11 cellular contexts compared by ENCODE assay signal in genomic region chr15:65796610-65797012, GRCh38. TPM values are rescaled to one million over a fixed set of nuclear protein-coding genes. Genes with fewer than 3 reads are reported as not detected.
A peak's percentile ranks its signal among the peaks of the same experiment; 100 is the strongest.
DNase-seq lines count a peak whose midpoint lies in the region; TF ChIP-seq lines count a peak whose summit lies in the region.
"Had no signal": no experiment of that assay in that cellular context is flagged by ENCODE, and none has a peak within 500 bp of the region (broad histone marks: within the 10 kb centered on the region; RNA-seq: fewer than 3 reads in every experiment).

No MANE protein-coding gene starts in this region.

- H3K27ac ChIP-seq in breast epithelium (no peak overlapping the region), fibroblast of lung (ENCODE audit: insufficient read depth, low read length) (no peak overlapping the region)
- H3K27ac ChIP-seq: SJSA1 had no signal

- TF ChIP-seq CTCF in MCF 10A (IDR thresholded peaks at IDR 0.05; ENCODE audit: unreplicated experiment) (no peak), breast epithelium (IDR thresholded peaks at IDR 0.05) (no peak), fibroblast of lung (conservative IDR thresholded peaks at IDR 0.05 in 1 of 2, IDR thresholded peaks at IDR 0.05 in 1 of 2; ENCODE audit: low read depth in 1 of 2, low read length in 2 of 2) (no peak), type B pancreatic cell (conservative IDR thresholded peaks at IDR 0.05) (no peak)

- peak overlapping the region; percentile 17 for H3K4me2 ChIP-seq in fibroblast of lung (ENCODE audit: extremely low read depth, insufficient read depth, low read length)

- no peak for TF ChIP-seq POLR2A in breast epithelium (IDR thresholded peaks at IDR 0.05)

- peak overlapping the region; percentile 75 for H3K27ac Mint-ChIP-seq in MCF 10A (ENCODE audit: low read depth, unreplicated experiment)
- H3K27ac Mint-ChIP-seq in type B pancreatic cell: peak overlapping the region; percentile 84
- H3K27ac Mint-ChIP-seq in activated naive CD4-positive, alpha-beta T cell treated with anti-CD3 and anti-CD28 coated beads for 36 hours: no peak overlapping the region
- H3K27ac Mint-ChIP-seq: activated naive CD8-positive, alpha-beta T cell treated with anti-CD3 and anti-CD28 coated beads, Interleukin-2, amount 10 ng/mL, durations not matched to agents 7 days and 5 days had no signal

- no peak overlapping the region for H2AFZ ChIP-seq in fibroblast of lung (ENCODE audit: low read length)

- no peaks in the 10 kb centered on the region for H4K20me1 ChIP-seq in fibroblast of lung (ENCODE audit: control insufficient read depth, extremely low read depth, insufficient read depth, low read length)

- H3K9me3 Mint-ChIP-seq in MCF 10A (ENCODE audit: unreplicated experiment) (no peaks in the 10 kb centered on the region), type B pancreatic cell (no peaks in the 10 kb centered on the region)
- H3K9me3 Mint-ChIP-seq in activated naive CD4-positive, alpha-beta T cell treated with anti-CD3 and anti-CD28 coated beads for 36 hours: no peaks in the 10 kb centered on the region
- H3K9me3 Mint-ChIP-seq: activated naive CD8-positive, alpha-beta T cell treated with anti-CD3 and anti-CD28 coated beads, Interleukin-2, amount 10 ng/mL, durations not matched to agents 7 days and 5 days had no signal

- peaks cover under 1% of the 10 kb centered on the region for H3K79me2 ChIP-seq in fibroblast of lung (ENCODE audit: control insufficient read depth, insufficient read depth, low read length)

- H3K4me3 Mint-ChIP-seq in MCF 10A (ENCODE audit: unreplicated experiment): no peak overlapping the region
- H3K4me3 Mint-ChIP-seq in type B pancreatic cell: no peak overlapping the region
- H3K4me3 Mint-ChIP-seq in activated naive CD4-positive, alpha-beta T cell treated with anti-CD3 and anti-CD28 coated beads for 36 hours: no peak overlapping the region
- H3K4me3 Mint-ChIP-seq: activated naive CD8-positive, alpha-beta T cell treated with anti-CD3 and anti-CD28 coated beads, Interleukin-2, amount 10 ng/mL, durations not matched to agents 7 days and 5 days had no signal

- CTCF ChIA-PET in MCF 10A (lab: Yijun Ruan, JAX): interaction anchor here (0.5 to 1.6 kb wide), 7 partner anchors 9 to 572 kb away, joined by 3 to 7 read pairs (median 4); no protein-coding TSS in a partner anchor
- CTCF ChIA-PET in activated naive CD4-positive, alpha-beta T cell treated with anti-CD3 and anti-CD28 coated beads for 36 hours (lab: Charles Lee): interaction anchor here (0.6 kb wide), 1 partner anchor 9 kb away, joined by 4 read pairs; no protein-coding TSS in a partner anchor

- H3K36me3 ChIP-seq in breast epithelium (no peaks in the 10 kb centered on the region), fibroblast of lung (ENCODE audit: control insufficient read depth, insufficient read depth, low read length) (no peaks in the 10 kb centered on the region)
- H3K36me3 ChIP-seq: SJSA1 had no signal

- H3K9me3 ChIP-seq in breast epithelium (no peaks in the 10 kb centered on the region), fibroblast of lung (ENCODE audit: control insufficient read depth, insufficient read depth, low read depth, low read length) (no peaks in the 10 kb centered on the region)
- H3K9me3 ChIP-seq: SJSA1 had no signal

- POLR2A ChIA-PET in MCF 10A (lab: Yijun Ruan, JAX): interaction anchor here (0.6 to 3.8 kb wide), 12 partner anchors 9 to 1087 kb away, joined by 3 to 33 read pairs (median 4); partner anchors contain the start of genes DIS3L, INTS14 and RAB11A

- no peaks in the 10 kb centered on the region for H3K36me3 Mint-ChIP-seq in MCF 10A (ENCODE audit: insufficient read depth, unreplicated experiment)
- H3K36me3 Mint-ChIP-seq in type B pancreatic cell: no peaks in the 10 kb centered on the region
- H3K36me3 Mint-ChIP-seq in activated naive CD4-positive, alpha-beta T cell treated with anti-CD3 and anti-CD28 coated beads for 36 hours (ENCODE audit: low read depth): no peaks in the 10 kb centered on the region

- no peak overlapping the region for H3K9ac ChIP-seq in fibroblast of lung (ENCODE audit: insufficient read depth, low read length)

- no peaks in the 10 kb centered on the region for H3K27me3 Mint-ChIP-seq in MCF 10A (ENCODE audit: insufficient read depth, unreplicated experiment)
- H3K27me3 Mint-ChIP-seq in type B pancreatic cell: no peaks in the 10 kb centered on the region
- no peaks in the 10 kb centered on the region for H3K27me3 Mint-ChIP-seq in activated naive CD4-positive, alpha-beta T cell treated with anti-CD3 and anti-CD28 coated beads for 36 hours (ENCODE audit: low read depth)
- H3K27me3 Mint-ChIP-seq: activated naive CD8-positive, alpha-beta T cell treated with anti-CD3 and anti-CD28 coated beads, Interleukin-2, amount 10 ng/mL, durations not matched to agents 7 days and 5 days had no signal

- H3K4me1 Mint-ChIP-seq in MCF 10A (ENCODE audit: insufficient read depth, unreplicated experiment): peaks cover 31% of the 10 kb centered on the region
- H3K4me1 Mint-ChIP-seq in type B pancreatic cell (ENCODE audit: unreplicated experiment): peaks cover 18% of the 10 kb centered on the region
- H3K4me1 Mint-ChIP-seq in activated naive CD4-positive, alpha-beta T cell treated with anti-CD3 and anti-CD28 coated beads for 36 hours (ENCODE audit: low read depth): peaks cover 43% of the 10 kb centered on the region

- no peaks in the 10 kb centered on the region for H3K27me3 ChIP-seq in breast epithelium
- no peaks in the 10 kb centered on the region for H3K27me3 ChIP-seq in fibroblast of lung (ENCODE audit: control insufficient read depth, insufficient read depth, low read length)
- H3K27me3 ChIP-seq: SJSA1 had no signal

- H3K4me3 ChIP-seq in breast epithelium: no peak overlapping the region
- no peak overlapping the region for H3K4me3 ChIP-seq in fibroblast of lung (replicated peaks in 1 of 4; ENCODE audit: control extremely low read depth in 1 of 4, insufficient read depth in 1 of 4, low read depth in 3 of 4, low read length in 4 of 4)
- H3K4me3 ChIP-seq: SJSA1 had no signal

- no TSS peak for BruUV-seq in MCF 10A (replicated peaks; lab: Mats Ljungman, UMichigan)

- DNase-seq in MCF 10A (ENCODE audit: unreplicated experiment) (peak; percentile 79), breast epithelium (ENCODE audit: low spot score in 2 of 2) (no peak), SW 1271 (lab: John Stamatoyannopoulos, UW) (peak; percentile 22 to 71), fibroblast of lung (ENCODE audit: low read depth in 2 of 2) (peak; percentile 60 to 77), type B pancreatic cell (ENCODE audit: extremely low spot score, unreplicated experiment) (no peak), HK-2 (ENCODE audit: unreplicated experiment) (no peak), Ammon's horn (ENCODE audit: low spot score) (no peak)
- no peak for DNase-seq in activated naive CD4-positive, alpha-beta T cell treated with anti-CD3 and anti-CD28 coated beads for 36 hours
- DNase-seq: activated naive CD8-positive, alpha-beta T cell treated with anti-CD3 and anti-CD28 coated beads, Interleukin-2, amount 10 ng/mL, durations not matched to agents 7 days and 5 days; kidney had no signal

- intact Hi-C loops in MCF 10A (cut with micrococcal nuclease) (loop anchor here (2.0 kb wide), 1 partner anchor 66 kb away; no protein-coding TSS in a partner anchor), breast epithelium (cut with DNase I; ENCODE audit: low total_unique reads) (no loop called here)
- intact Hi-C loops in activated naive CD4-positive, alpha-beta T cell treated with anti-CD3 and anti-CD28 coated beads for 36 hours (cut with micrococcal nuclease): loop anchor here (10.0 kb wide), 1 partner anchor 902 kb away; no protein-coding TSS in a partner anchor

- no peaks in the 10 kb centered on the region for H3K4me1 ChIP-seq in breast epithelium
- peaks cover 5% of the 10 kb centered on the region for H3K4me1 ChIP-seq in fibroblast of lung (ENCODE audit: control insufficient read depth, extremely low read depth, insufficient read depth, low read length)

RNA-seq across cellular contexts. Expression of gene DENND4A, which starts 4.5 kb away (rescaled TPM):
- 16.9 and 18.1 TPM in 2 replicates for total RNA-seq in MCF 10A (2022)
- total RNA-seq in breast epithelium: 10 to 100 TPM; 25.3 to 59.0 (median 48.2) TPM
- total RNA-seq in fibroblast of lung: 24.9 and 30.6 TPM in 2 replicates
- polyA plus RNA-seq in fibroblast of lung: 13.5 and 16.7 TPM in 2 replicates
- polyA plus RNA-seq in fibroblast of lung (2012): 8.1 and 10.4 TPM in 2 replicates
- polyA minus RNA-seq in fibroblast of lung (ENCODE audit: low replicate concordance): 8.2 and 12.8 TPM in 2 replicates
- 13.4 and 13.6 TPM in 2 replicates for total RNA-seq in type B pancreatic cell (ENCODE audit: low replicate concordance)
- 10 to 100 TPM; 23.9 to 24.9 TPM for total RNA-seq in activated naive CD4-positive, alpha-beta T cell treated with anti-CD3 and anti-CD28 coated beads for 36 hours

Comparison
In these comparisons a context has a peak if more than half of its experiments do, and no peak if none do; other contexts are left out.
1. DNase-seq: peak in MCF 10A (single experiment), SW 1271 (2 of 2) and fibroblast of lung (2 of 2); none in breast epithelium (0 of 2), type B pancreatic cell (single experiment), HK-2 (single experiment), Ammon's horn (single experiment) and activated naive CD4-positive, alpha-beta T cell treated with anti-CD3 and anti-CD28 coated beads for 36 hours (single experiment).